In genomic region chr3:161295325-161295724, GRCh38 we compare ENCODE assay signal across 17 cellular contexts.
DNase-seq lines count a peak whose midpoint lies in the region; ATAC-seq and TF ChIP-seq lines count a peak whose summit lies in the region.
"Had no signal": no experiment of that assay in that cellular context is flagged by ENCODE, and none has a peak within 500 bp of the region (broad histone marks: within the 10 kb centered on the region; RNA-seq: fewer than 3 reads in every experiment).

No MANE protein-coding gene starts in this region.

- no peaks in the 10 kb centered on the region for H3K9me3 ChIP-seq in prostate gland

- intact Hi-C loops in prostate gland (cut with DNase I): no loop called here

- no peak overlapping the region for H3K27ac ChIP-seq in prostate gland
- H3K27ac ChIP-seq: hepatocyte, PC-9, tibial nerve had no signal

- H3K4me3 ChIP-seq in AG10803 (ENCODE audit: low read length) (no peak overlapping the region), kidney epithelial cell (ENCODE audit: low read depth, low read length) (no peak overlapping the region), H7 (ENCODE audit: insufficient read depth, low read depth, low read length) (no peak overlapping the region), prostate gland (no peak overlapping the region)
- H3K4me3 ChIP-seq: hepatocyte, PC-9, tibial nerve had no signal

- no peaks in the 10 kb centered on the region for H3K4me1 ChIP-seq in prostate gland (replicated peaks)
- H3K4me1 ChIP-seq: tibial nerve had no signal

- DNase-seq in AG10803 (ENCODE audit: low read depth) (peak; percentile 9), HT1080 (ENCODE audit: low read depth) (peak; percentile 64), amniotic epithelial cell (ENCODE audit: low read depth) (peak; percentile 15), kidney epithelial cell (ENCODE audit: low read depth) (peak; percentile 63), activated T-cell treated with anti-CD3 and anti-CD28 coated beads for 4 hours (no peak), H7 (no peak), prostate gland (ENCODE audit: low spot score) (no peak)
- DNase-seq: activated T-cell treated with anti-CD3 and anti-CD28 coated beads, Interleukin-2, amount 50 U/mL, for 24 hours; CD4-positive, CD25-positive, alpha-beta regulatory T cell; effector memory CD4-positive, alpha-beta T cell; NCI-H526; retina had no signal

- TF ChIP-seq CTCF in AG10803 (conservative IDR thresholded peaks at IDR 0.05; ENCODE audit: low read length) (no peak), kidney epithelial cell (IDR thresholded peaks at IDR 0.05; ENCODE audit: insufficient read depth, low read length, poor library complexity, severe bottlenecking) (no peak), prostate gland (IDR thresholded peaks at IDR 0.05) (no peak)

- H3K27me3 ChIP-seq in kidney epithelial cell (ENCODE audit: control insufficient read depth, insufficient read depth, low read length) (no peaks in the 10 kb centered on the region), H7 (ENCODE audit: control insufficient read depth, insufficient read depth, low read length) (no peaks in the 10 kb centered on the region), prostate gland (replicated peaks; ENCODE audit: insufficient read depth) (no peaks in the 10 kb centered on the region)
- H3K27me3 ChIP-seq: hepatocyte, tibial nerve had no signal

- no peak for TF ChIP-seq POLR2A in prostate gland (IDR thresholded peaks at IDR 0.05)

- H3K36me3 ChIP-seq in kidney epithelial cell (ENCODE audit: control insufficient read depth, insufficient read depth, low read length) (no peaks in the 10 kb centered on the region), H7 (replicated peaks; ENCODE audit: control insufficient read depth, insufficient read depth, low read length) (no peaks in the 10 kb centered on the region), prostate gland (no peaks in the 10 kb centered on the region)

- no peak for ATAC-seq in HG03097 (IDR thresholded peaks at IDR 0.05; ENCODE audit: low FRiP score, unreplicated experiment)
- ATAC-seq: stimulated activated memory B cell treated with anti-CD40 and anti-IgM and Interleukin-4, amounts not matched to agents 10 μg/mL and 1 μg/mL and 100 μg/mL, for 72 hours had no signal

Comparison
In these comparisons a context has a peak if more than half of its experiments do, and no peak if none do; other contexts are left out.
1. DNase-seq: peak in AG10803 (single experiment), HT1080 (single experiment), amniotic epithelial cell (single experiment) and kidney epithelial cell (single experiment); none in activated T-cell treated with anti-CD3 and anti-CD28 coated beads for 4 hours (single experiment), H7 (single experiment) and prostate gland (single experiment).